Comparison of ENCODE assay signal across 1 cellular context in genomic region chr4:89915151-89915550, GRCh38.
TF ChIP-seq lines count a peak whose summit lies in the region.

No MANE protein-coding gene starts in this region.

TF ChIP-seq in GM23338, 12 proteins besides CTCF, POLR2A, EP300 and RAD21 (continued from another document):
- TF ChIP-seq ETS1 (IDR thresholded peaks at IDR 0.05) (no peak), CREB1 (CRISPR knock-in tag; IDR thresholded peaks at IDR 0.05; ENCODE audit: low read depth) (no peak), NANOG (IDR thresholded peaks at IDR 0.05; ENCODE audit: borderline replicate concordance) (no peak), ZNF114 (CRISPR knock-in tag; IDR thresholded peaks at IDR 0.05) (no peak), ZNF331 (CRISPR knock-in tag; IDR thresholded peaks at IDR 0.05; ENCODE audit: low read depth) (no peak)
